In genomic region chr10:21171936-21172773, GRCh38 we compare ENCODE assay signal across 8 cellular contexts.
DNase-seq lines count a peak whose midpoint lies in the region; ATAC-seq and TF ChIP-seq lines count a peak whose summit lies in the region.

No MANE protein-coding gene starts in this region.

- no peak for TF ChIP-seq CTCF in GM13977 (IDR thresholded peaks at IDR 0.05; ENCODE audit: extremely low read depth, insufficient read depth, missing control alignments)

- H3K4me3 ChIP-seq in adipocyte (ENCODE audit: low read length) (peak overlapping the region; percentile 83), iPS-18c (ENCODE audit: insufficient read depth, low read depth, low read length) (peak overlapping the region; percentile 76; the same call in 1 of the 2 replicates)

- ATAC-seq in GM18511 (IDR thresholded peaks at IDR 0.05; ENCODE audit: unreplicated experiment): no peak

- no peaks in the 10 kb centered on the region for H3K36me3 ChIP-seq in adipocyte (ENCODE audit: control insufficient read depth, insufficient read depth, low read length, severe bottlenecking)

- no peaks in the 10 kb centered on the region for H3K27me3 ChIP-seq in adipocyte (replicated peaks; ENCODE audit: control insufficient read depth, insufficient read depth, low read length)

- H3K9ac ChIP-seq in adipocyte (ENCODE audit: low read length): peak overlapping the region; percentile 51

- peak; percentile 19 to 59 for DNase-seq in NCI-H2081 (lab: John Stamatoyannopoulos, UW)
- DNase-seq in NCI-H2081 treated with DMSO at 0.1 percent for 48 hours (lab: John Stamatoyannopoulos, UW): no peak
- DNase-seq in adipocyte (ENCODE audit: low read depth): no peak
- peak; percentile 50 for DNase-seq in superior temporal gyrus (ENCODE audit: extremely low spot score)
- DNase-seq in GM13977 (ENCODE audit: low spot score): no peak
- no peak for DNase-seq in NK-92 (lab: John Stamatoyannopoulos, UW; ENCODE audit: unreplicated experiment)

- no peaks in the 10 kb centered on the region for H3K9me3 ChIP-seq in adipocyte (ENCODE audit: control insufficient read depth, low read length)
- peaks cover 2% of the 10 kb centered on the region for H3K9me3 ChIP-seq in iPS-18c (ENCODE audit: control insufficient read depth, insufficient read depth, low read length)

- peaks cover 3% of the 10 kb centered on the region for H3K4me1 ChIP-seq in adipocyte (ENCODE audit: control insufficient read depth, insufficient read depth, low read length)

- in situ Hi-C loops in GM13977 (cut with MboI; ENCODE audit: low pct_unique_long_range_greater_than_20kb, low sequenced_read_pairs, unreplicated experiment): no loop called here

Comparison
In these comparisons a context has a peak if more than half of its experiments do, and no peak if none do; other contexts are left out.
1. DNase-seq: peak in NCI-H2081 (2 of 2) and superior temporal gyrus (single experiment); none in NCI-H2081 treated with DMSO at 0.1 percent for 48 hours (single experiment), adipocyte (single experiment), GM13977 (single experiment) and NK-92 (single experiment).